ENCODE assay signal across 17 cellular contexts in genomic region chr1:48691429-48692001, GRCh38.
DNase-seq lines count a peak whose midpoint lies in the region; ATAC-seq and TF ChIP-seq lines count a peak whose summit lies in the region.
"Had no signal": no experiment of that assay in that cellular context is flagged by ENCODE, and none has a peak within 500 bp of the region (broad histone marks: within the 10 kb centered on the region; RNA-seq: fewer than 3 reads in every experiment).

No MANE protein-coding gene starts in this region.

- ATAC-seq in right cardiac atrium: no peak
- peak; percentile 78 for ATAC-seq in HG02798 (IDR thresholded peaks at IDR 0.05; ENCODE audit: poor library complexity, unreplicated experiment)
- ATAC-seq in HG03457 (IDR thresholded peaks at IDR 0.05; ENCODE audit: unreplicated experiment): peak; percentile 62

- intact Hi-C loops in cardiac septum (cut with DNase I): no loop called here
- intact Hi-C loops in right cardiac atrium (cut with DNase I): loop anchor here in 2 of 4 donors (10.0 kb wide), 1 partner anchor 117 kb away; no protein-coding TSS in a partner anchor

- no peaks in the 10 kb centered on the region for H3K4me1 Mint-ChIP-seq in type B pancreatic cell (ENCODE audit: unreplicated experiment)
- H3K4me1 Mint-ChIP-seq: activated CD4-positive, alpha-beta T cell treated with anti-CD3 and anti-CD28 coated beads, Interleukin-2, amount 10 ng/mL, durations not matched to agents 24 days and 14 days had no signal

- in situ Hi-C loops in HAP-1 (cut with MboI; ENCODE audit: low sequenced_read_pairs): no loop called here

- H3K4me1 ChIP-seq in right cardiac atrium (ENCODE audit: control insufficient read depth, insufficient read depth, low read length) (no peaks in the 10 kb centered on the region), HAP-1 (no peaks in the 10 kb centered on the region)

- no peak overlapping the region for H3K4me3 Mint-ChIP-seq in type B pancreatic cell
- H3K4me3 Mint-ChIP-seq: activated CD4-positive, alpha-beta T cell treated with anti-CD3 and anti-CD28 coated beads, Interleukin-2, amount 10 ng/mL, durations not matched to agents 24 days and 14 days; T-helper 2 cell treated with Interferon-gamma antibody and Interleukin-4, amounts not matched to agents 5 μg/mL and 100 μg/mL, for 36 hours had no signal

- H3K4me3 ChIP-seq in right cardiac atrium (ENCODE audit: low read length): no peak overlapping the region
- no peak overlapping the region for H3K4me3 ChIP-seq in HAP-1
- H3K4me3 ChIP-seq: dorsolateral prefrontal cortex, ovary had no signal

- 75% methylated on average over 5 of the region's 5 CpGs for WGBS in right cardiac atrium

- no peak overlapping the region for H3K27ac ChIP-seq in right cardiac atrium (ENCODE audit: low read length)
- H3K27ac ChIP-seq: ovary had no signal

- H3K27me3 Mint-ChIP-seq in type B pancreatic cell: peaks cover 39% of the 10 kb centered on the region
- H3K27me3 Mint-ChIP-seq: activated CD4-positive, alpha-beta T cell treated with anti-CD3 and anti-CD28 coated beads, Interleukin-2, amount 10 ng/mL, durations not matched to agents 24 days and 14 days had no signal

- peak; percentile 17 for DNase-seq in cardiac septum (ENCODE audit: low spot score)
- no peak for DNase-seq in right cardiac atrium
- DNase-seq in type B pancreatic cell (ENCODE audit: extremely low spot score, unreplicated experiment): no peak
- no peak for DNase-seq in HAP-1 (ENCODE audit: low spot score in 2 of 2)
- DNase-seq in NCI-H1092 (lab: John Stamatoyannopoulos, UW): no peak
- no peak for DNase-seq in NCI-H187 treated with DMSO at 0.1 percent for 48 hours (lab: John Stamatoyannopoulos, UW)
- DNase-seq: activated CD4-positive, alpha-beta T cell treated with anti-CD3 and anti-CD28 coated beads, Interleukin-2, amount 10 ng/mL, durations not matched to agents 24 days and 14 days; GDM1; mesenchymal stem cell; NCI-H1105; NCI-H526 treated with DMSO at 0.1 percent for 48 hours; ovary; stimulated activated CD4-positive, alpha-beta T cell treated with anti-CD3 and anti-CD28 coated beads, Interleukin-15, amount 100 ng/mL, for 24 hours had no signal

- H3K36me3 Mint-ChIP-seq in type B pancreatic cell: no peaks in the 10 kb centered on the region

- TF ChIP-seq CTCF in type B pancreatic cell (conservative IDR thresholded peaks at IDR 0.05): no peak

- peak overlapping the region; percentile 5 for H3K27ac Mint-ChIP-seq in type B pancreatic cell
- H3K27ac Mint-ChIP-seq: activated CD4-positive, alpha-beta T cell treated with anti-CD3 and anti-CD28 coated beads, Interleukin-2, amount 10 ng/mL, durations not matched to agents 24 days and 14 days; T-helper 2 cell treated with Interferon-gamma antibody and Interleukin-4, amounts not matched to agents 5 μg/mL and 100 μg/mL, for 36 hours had no signal

- H3K27me3 ChIP-seq in right cardiac atrium (ENCODE audit: control insufficient read depth, insufficient read depth) (no peaks in the 10 kb centered on the region), HAP-1 (ENCODE audit: low read depth) (peaks cover 10% of the 10 kb centered on the region)
- H3K27me3 ChIP-seq: dorsolateral prefrontal cortex, ovary had no signal

- H3K9me3 Mint-ChIP-seq in type B pancreatic cell: no peaks in the 10 kb centered on the region
- H3K9me3 Mint-ChIP-seq: activated CD4-positive, alpha-beta T cell treated with anti-CD3 and anti-CD28 coated beads, Interleukin-2, amount 10 ng/mL, durations not matched to agents 24 days and 14 days; T-helper 2 cell treated with Interferon-gamma antibody and Interleukin-4, amounts not matched to agents 5 μg/mL and 100 μg/mL, for 36 hours had no signal

- H3K36me3 ChIP-seq in HAP-1 (replicated peaks): no peaks in the 10 kb centered on the region
- H3K36me3 ChIP-seq: ovary had no signal

- H3K9me3 ChIP-seq in right cardiac atrium (ENCODE audit: control insufficient read depth, low read length) (no peaks in the 10 kb centered on the region), HAP-1 (no peaks in the 10 kb centered on the region)
- H3K9me3 ChIP-seq: ovary had no signal

Comparison
In these comparisons a context has a peak if more than half of its experiments do, and no peak if none do; other contexts are left out.
1. ATAC-seq: peak in HG02798 (single experiment) and HG03457 (single experiment); none in right cardiac atrium (0 of 2).